1 cellular context compared by ENCODE assay signal in genomic region chr2:212228651-212229253, GRCh38.
TF ChIP-seq lines count a peak whose summit lies in the region.

No MANE protein-coding gene starts in this region.

TF ChIP-seq in GM23338, 12 proteins besides CTCF, POLR2A, EP300 and RAD21 (continued from another document):
- TF ChIP-seq, protein P1, sequence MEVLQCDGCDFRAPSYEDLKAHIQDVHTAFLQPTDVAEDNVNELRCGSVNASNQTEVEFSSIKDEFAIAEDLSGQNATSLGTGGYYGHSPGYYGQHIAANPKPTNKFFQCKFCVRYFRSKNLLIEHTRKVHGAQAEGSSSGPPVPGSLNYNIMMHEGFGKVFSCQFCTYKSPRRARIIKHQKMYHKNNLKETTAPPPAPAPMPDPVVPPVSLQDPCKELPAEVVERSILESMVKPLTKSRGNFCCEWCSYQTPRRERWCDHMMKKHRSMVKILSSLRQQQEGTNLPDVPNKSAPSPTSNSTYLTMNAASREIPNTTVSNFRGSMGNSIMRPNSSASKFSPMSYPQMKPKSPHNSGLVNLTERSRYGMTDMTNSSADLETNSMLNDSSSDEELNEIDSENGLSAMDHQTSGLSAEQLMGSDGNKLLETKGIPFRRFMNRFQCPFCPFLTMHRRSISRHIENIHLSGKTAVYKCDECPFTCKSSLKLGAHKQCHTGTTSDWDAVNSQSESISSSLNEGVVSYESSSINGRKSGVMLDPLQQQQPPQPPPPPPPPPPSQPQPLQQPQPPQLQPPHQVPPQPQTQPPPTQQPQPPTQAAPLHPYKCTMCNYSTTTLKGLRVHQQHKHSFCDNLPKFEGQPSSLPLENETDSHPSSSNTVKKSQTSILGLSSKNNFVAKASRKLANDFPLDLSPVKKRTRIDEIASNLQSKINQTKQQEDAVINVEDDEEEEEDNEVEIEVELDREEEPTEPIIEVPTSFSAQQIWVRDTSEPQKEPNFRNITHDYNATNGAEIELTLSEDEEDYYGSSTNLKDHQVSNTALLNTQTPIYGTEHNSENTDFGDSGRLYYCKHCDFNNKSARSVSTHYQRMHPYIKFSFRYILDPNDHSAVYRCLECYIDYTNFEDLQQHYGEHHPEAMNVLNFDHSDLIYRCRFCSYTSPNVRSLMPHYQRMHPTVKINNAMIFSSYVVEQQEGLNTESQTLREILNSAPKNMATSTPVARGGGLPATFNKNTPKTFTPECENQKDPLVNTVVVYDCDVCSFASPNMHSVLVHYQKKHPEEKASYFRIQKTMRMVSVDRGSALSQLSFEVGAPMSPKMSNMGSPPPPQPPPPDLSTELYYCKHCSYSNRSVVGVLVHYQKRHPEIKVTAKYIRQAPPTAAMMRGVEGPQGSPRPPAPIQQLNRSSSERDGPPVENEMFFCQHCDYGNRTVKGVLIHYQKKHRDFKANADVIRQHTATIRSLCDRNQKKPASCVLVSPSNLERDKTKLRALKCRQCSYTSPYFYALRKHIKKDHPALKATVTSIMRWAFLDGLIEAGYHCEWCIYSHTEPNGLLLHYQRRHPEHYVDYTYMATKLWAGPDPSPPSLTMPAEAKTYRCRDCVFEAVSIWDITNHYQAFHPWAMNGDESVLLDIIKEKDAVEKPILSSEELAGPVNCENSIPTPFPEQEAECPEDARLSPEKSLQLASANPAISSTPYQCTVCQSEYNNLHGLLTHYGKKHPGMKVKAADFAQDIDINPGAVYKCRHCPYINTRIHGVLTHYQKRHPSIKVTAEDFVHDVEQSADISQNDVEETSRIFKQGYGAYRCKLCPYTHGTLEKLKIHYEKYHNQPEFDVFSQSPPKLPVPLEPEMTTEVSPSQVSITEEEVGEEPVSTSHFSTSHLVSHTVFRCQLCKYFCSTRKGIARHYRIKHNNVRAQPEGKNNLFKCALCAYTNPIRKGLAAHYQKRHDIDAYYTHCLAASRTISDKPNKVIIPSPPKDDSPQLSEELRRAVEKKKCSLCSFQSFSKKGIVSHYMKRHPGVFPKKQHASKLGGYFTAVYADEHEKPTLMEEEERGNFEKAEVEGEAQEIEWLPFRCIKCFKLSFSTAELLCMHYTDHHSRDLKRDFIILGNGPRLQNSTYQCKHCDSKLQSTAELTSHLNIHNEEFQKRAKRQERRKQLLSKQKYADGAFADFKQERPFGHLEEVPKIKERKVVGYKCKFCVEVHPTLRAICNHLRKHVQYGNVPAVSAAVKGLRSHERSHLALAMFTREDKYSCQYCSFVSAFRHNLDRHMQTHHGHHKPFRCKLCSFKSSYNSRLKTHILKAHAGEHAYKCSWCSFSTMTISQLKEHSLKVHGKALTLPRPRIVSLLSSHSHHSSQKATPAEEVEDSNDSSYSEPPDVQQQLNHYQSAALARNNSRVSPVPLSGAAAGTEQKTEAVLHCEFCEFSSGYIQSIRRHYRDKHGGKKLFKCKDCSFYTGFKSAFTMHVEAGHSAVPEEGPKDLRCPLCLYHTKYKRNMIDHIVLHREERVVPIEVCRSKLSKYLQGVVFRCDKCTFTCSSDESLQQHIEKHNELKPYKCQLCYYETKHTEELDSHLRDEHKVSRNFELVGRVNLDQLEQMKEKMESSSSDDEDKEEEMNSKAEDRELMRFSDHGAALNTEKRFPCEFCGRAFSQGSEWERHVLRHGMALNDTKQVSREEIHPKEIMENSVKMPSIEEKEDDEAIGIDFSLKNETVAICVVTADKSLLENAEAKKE (CRISPR knock-in tag; IDR thresholded peaks at IDR 0.05), result no peak
- TF ChIP-seq JUNB (IDR thresholded peaks at IDR 0.05; ENCODE audit: unreplicated experiment) (no peak), EZH2phosphoT487 (IDR thresholded peaks at IDR 0.05; ENCODE audit: unreplicated experiment) (no peak), ZNF331 (CRISPR knock-in tag; IDR thresholded peaks at IDR 0.05; ENCODE audit: low read depth) (no peak), NANOG (IDR thresholded peaks at IDR 0.05; ENCODE audit: borderline replicate concordance) (no peak)
- TF ChIP-seq, protein P2, sequence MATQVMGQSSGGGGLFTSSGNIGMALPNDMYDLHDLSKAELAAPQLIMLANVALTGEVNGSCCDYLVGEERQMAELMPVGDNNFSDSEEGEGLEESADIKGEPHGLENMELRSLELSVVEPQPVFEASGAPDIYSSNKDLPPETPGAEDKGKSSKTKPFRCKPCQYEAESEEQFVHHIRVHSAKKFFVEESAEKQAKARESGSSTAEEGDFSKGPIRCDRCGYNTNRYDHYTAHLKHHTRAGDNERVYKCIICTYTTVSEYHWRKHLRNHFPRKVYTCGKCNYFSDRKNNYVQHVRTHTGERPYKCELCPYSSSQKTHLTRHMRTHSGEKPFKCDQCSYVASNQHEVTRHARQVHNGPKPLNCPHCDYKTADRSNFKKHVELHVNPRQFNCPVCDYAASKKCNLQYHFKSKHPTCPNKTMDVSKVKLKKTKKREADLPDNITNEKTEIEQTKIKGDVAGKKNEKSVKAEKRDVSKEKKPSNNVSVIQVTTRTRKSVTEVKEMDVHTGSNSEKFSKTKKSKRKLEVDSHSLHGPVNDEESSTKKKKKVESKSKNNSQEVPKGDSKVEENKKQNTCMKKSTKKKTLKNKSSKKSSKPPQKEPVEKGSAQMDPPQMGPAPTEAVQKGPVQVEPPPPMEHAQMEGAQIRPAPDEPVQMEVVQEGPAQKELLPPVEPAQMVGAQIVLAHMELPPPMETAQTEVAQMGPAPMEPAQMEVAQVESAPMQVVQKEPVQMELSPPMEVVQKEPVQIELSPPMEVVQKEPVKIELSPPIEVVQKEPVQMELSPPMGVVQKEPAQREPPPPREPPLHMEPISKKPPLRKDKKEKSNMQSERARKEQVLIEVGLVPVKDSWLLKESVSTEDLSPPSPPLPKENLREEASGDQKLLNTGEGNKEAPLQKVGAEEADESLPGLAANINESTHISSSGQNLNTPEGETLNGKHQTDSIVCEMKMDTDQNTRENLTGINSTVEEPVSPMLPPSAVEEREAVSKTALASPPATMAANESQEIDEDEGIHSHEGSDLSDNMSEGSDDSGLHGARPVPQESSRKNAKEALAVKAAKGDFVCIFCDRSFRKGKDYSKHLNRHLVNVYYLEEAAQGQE (IDR thresholded peaks at IDR 0.05; ENCODE audit: unreplicated experiment), result no peak
